Comparison of ENCODE assay signal across 16 cellular contexts in the genomic region with DNA sequence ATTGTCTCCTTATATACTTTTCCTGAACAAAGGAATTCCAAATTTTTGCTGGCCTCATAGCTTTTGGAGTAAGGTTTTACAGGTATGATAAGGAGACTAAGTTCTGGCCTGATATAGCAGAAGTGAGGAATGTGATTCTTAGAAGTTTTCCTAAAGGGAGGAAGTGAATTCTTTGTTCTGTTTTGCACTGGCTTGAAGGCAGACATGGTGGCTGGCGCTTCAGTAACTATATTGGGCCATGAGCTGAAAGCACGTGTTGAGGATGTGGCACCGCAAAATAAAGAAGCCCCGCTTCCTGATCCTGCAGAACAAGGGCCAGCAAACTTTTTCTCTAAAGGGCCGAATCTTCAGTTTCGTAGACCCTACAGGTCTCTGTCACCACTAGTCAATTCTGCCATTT.
"Had no signal": no experiment of that assay in that cellular context is flagged by ENCODE, and none has a peak within 500 bp of the region (broad histone marks: within the 10 kb centered on the region; RNA-seq: fewer than 3 reads in every experiment).

No MANE protein-coding gene starts in this region.

- ATAC-seq: activated CD4-positive, CD25-positive, alpha-beta regulatory T cell treated with anti-CD3 and anti-CD28 coated beads, Interleukin-2, amount 50 U/mL, for 24 hours; activated naive CD4-positive, alpha-beta T cell treated with anti-CD3 and anti-CD28 coated beads, Interleukin-2, amount 50 U/mL, for 72 hours; gastrocnemius medialis; naive thymus-derived CD4-positive, alpha-beta T cell; sciatic nerve; stimulated activated naive B cell treated with anti-CD40 and anti-IgM and Interleukin-4, amounts not matched to agents 10 μg/mL and 1 μg/mL and 100 μg/mL, for 72 hours had no signal

- H3K4me1 ChIP-seq: gastrocnemius medialis had no signal

- H3K9me3 ChIP-seq: adrenal gland, gastrocnemius medialis, heart right ventricle, ovary had no signal

- H3K4me3 ChIP-seq: adrenal gland, gastrocnemius medialis, heart right ventricle, ovary had no signal

- H3K36me3 ChIP-seq: adrenal gland, gastrocnemius medialis, heart right ventricle, ovary had no signal

- DNase-seq: activated gamma-delta T cell treated with Interleukin-2 at 50 U/mL for 16 hours; activated T-cell treated with anti-CD3 and anti-CD28 coated beads for 4 hours; cerebellar nuclear complex; cortex of kidney; gastrocnemius medialis; heart right ventricle; immature natural killer cell; left ventricle myocardium superior; naive thymus-derived CD4-positive, alpha-beta T cell; ovary; stimulated activated CD4-positive, alpha-beta T cell treated with anti-CD3 and anti-CD28 coated beads, Interleukin-4, amount 100 ng/mL, for 24 hours; stimulated activated naive B cell treated with anti-CD40 and anti-IgM and Interleukin-4, amounts not matched to agents 10 μg/mL and 1 μg/mL and 100 μg/mL, for 72 hours had no signal

- H3K27ac ChIP-seq: adrenal gland, gastrocnemius medialis, ovary had no signal

- H3K27me3 ChIP-seq: adrenal gland, gastrocnemius medialis, heart right ventricle, ovary had no signal
